ENCODE assay signal across 9 cellular contexts in the genomic region with DNA sequence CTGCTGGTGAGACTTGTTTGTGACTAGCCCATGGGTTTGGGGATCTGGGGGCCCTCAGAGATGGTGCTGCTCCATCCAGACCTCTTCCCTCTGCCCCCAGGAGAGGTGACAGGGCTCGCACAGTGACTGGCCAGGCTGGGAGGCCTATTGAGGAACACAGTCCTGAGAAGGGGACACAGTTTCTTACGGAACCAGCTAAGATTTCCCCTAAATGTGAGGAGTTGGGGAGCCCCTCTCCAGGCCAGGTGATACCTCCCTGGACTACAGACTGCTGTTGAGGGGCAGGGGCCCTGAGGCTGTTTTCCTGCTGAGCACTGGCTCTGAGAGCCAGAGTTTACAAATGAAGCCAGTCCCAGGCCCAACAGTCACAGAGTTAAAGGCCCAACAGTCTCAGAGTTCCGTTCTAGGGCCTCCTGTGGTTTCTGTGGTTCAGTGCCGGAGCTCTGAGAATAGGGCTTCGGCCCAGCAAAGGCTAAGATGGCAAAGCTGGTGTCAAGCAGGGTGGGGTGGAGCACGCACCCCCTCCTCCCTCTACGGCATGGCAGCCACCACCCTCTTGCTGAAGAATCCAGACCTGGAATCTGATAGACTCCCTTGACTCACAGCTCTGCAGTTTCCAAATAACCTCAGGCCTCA. TPM values are rescaled to one million over a fixed set of nuclear protein-coding genes. Genes with fewer than 3 reads are reported as not detected.
A peak's percentile ranks its signal among the peaks of the same experiment; 100 is the strongest.
DNase-seq lines count a peak whose midpoint lies in the region; ATAC-seq and TF ChIP-seq lines count a peak whose summit lies in the region.
"Had no signal": no experiment of that assay in that cellular context is flagged by ENCODE, and none has a peak within 500 bp of the region (broad histone marks: within the 10 kb centered on the region; RNA-seq: fewer than 3 reads in every experiment).

No MANE protein-coding gene starts in this region.

- H3K9me3 Mint-ChIP-seq in MCF 10A (ENCODE audit: unreplicated experiment), result no peaks in the 10 kb centered on the region

- peaks cover 9% of the 10 kb centered on the region for H3K4me1 Mint-ChIP-seq in MCF 10A (ENCODE audit: insufficient read depth, unreplicated experiment)

- TF ChIP-seq CTCF in MCF 10A (IDR thresholded peaks at IDR 0.05; ENCODE audit: unreplicated experiment) (no peak), breast epithelium (IDR thresholded peaks at IDR 0.05) (no peak), upper lobe of left lung (IDR thresholded peaks at IDR 0.05) (no peak), testis (IDR thresholded peaks at IDR 0.05) (no peak), BE2C (IDR thresholded peaks at IDR 0.05; ENCODE audit: low read depth, low read length) (no peak)

- intact Hi-C loops in MCF 10A (cut with micrococcal nuclease), result no loop called here
- intact Hi-C loops in breast epithelium (cut with DNase I; ENCODE audit: low total_unique reads), result loop anchor here (5.0 kb wide), 1 partner anchor 1593 kb away; no protein-coding TSS in a partner anchor
- intact Hi-C loops in testis (cut with DNase I; ENCODE audit: low total_unique reads), result no loop called here

- H3K4me1 ChIP-seq in breast epithelium (peaks cover 6 to 8% of the 10 kb centered on the region in 2 donors), upper lobe of left lung (peaks cover 16 to 42% (median 27%) of the 10 kb centered on the region in 4 donors), testis (peaks cover 27% of the 10 kb centered on the region), BE2C (peaks cover 11% of the 10 kb centered on the region)

- H3K27ac ChIP-seq in breast epithelium (peak overlapping the region in 1 of 2 donors; percentile 23), upper lobe of left lung (peak overlapping the region; percentile 33 to 94 (median 70)), testis (no peak overlapping the region)

- CTCF ChIA-PET in MCF 10A (lab: Yijun Ruan, JAX), result no interaction called here

- H3K27me3 Mint-ChIP-seq in MCF 10A (ENCODE audit: insufficient read depth, unreplicated experiment), result peaks cover 12% of the 10 kb centered on the region

- H3K27ac Mint-ChIP-seq in MCF 10A (ENCODE audit: low read depth, unreplicated experiment), result no peak overlapping the region

- WGBS in upper lobe of left lung, 2 donors, result 60 to 75% methylated on average over 4 to 7 of the region's 7 CpGs
- 79 to 89% methylated on average over 5 to 7 of the region's 7 CpGs for WGBS in testis, 2 donors

- POLR2A ChIA-PET in MCF 10A (lab: Yijun Ruan, JAX), result interaction anchor here (0.5 to 0.6 kb wide), 2 partner anchors 158 to 1407 kb away, joined by 3 read pairs; no protein-coding TSS in a partner anchor

- DNase-seq in MCF 10A (ENCODE audit: unreplicated experiment) (no peak), breast epithelium (ENCODE audit: low spot score in 2 of 2) (no peak), NOMO-1 treated with DMSO at 0.1 percent for 48 hours (lab: John Stamatoyannopoulos, UW; ENCODE audit: unreplicated experiment) (peak; percentile 32), upper lobe of left lung (peak in 1 of 2 donors; percentile 47), testis (no peak), BE2C (no peak)
- peak; percentile 39 for DNase-seq in effector CD4-positive, alpha-beta T cell
- DNase-seq: heart left ventricle had no signal

- H3K36me3 ChIP-seq in breast epithelium (no peaks in the 10 kb centered on the region), upper lobe of left lung (no peaks in the 10 kb centered on the region), testis (ENCODE audit: low read depth, missing control alignments) (no peaks in the 10 kb centered on the region), BE2C (no peaks in the 10 kb centered on the region)
- H3K36me3 ChIP-seq: heart left ventricle had no signal

- TF ChIP-seq POLR2A in breast epithelium (IDR thresholded peaks at IDR 0.05) (no peak), upper lobe of left lung (IDR thresholded peaks at IDR 0.05) (no peak), testis (IDR thresholded peaks at IDR 0.05) (no peak)

- H3K4me3 Mint-ChIP-seq in MCF 10A (ENCODE audit: unreplicated experiment), result peak overlapping the region; percentile 80

- H3K9me3 ChIP-seq in breast epithelium (no peaks in the 10 kb centered on the region), upper lobe of left lung (no peaks in the 10 kb centered on the region), testis (no peaks in the 10 kb centered on the region), BE2C (no peaks in the 10 kb centered on the region)
- H3K9me3 ChIP-seq: heart left ventricle had no signal

- ATAC-seq in upper lobe of left lung (ENCODE audit: low FRiP score in 2 of 2) (no peak), HG03159 (IDR thresholded peaks at IDR 0.05; ENCODE audit: unreplicated experiment) (no peak)

- no TSS peak for BruUV-seq in MCF 10A (replicated peaks; lab: Mats Ljungman, UMichigan)

- H3K27me3 ChIP-seq in breast epithelium (no peaks in the 10 kb centered on the region), upper lobe of left lung (no peaks in the 10 kb centered on the region), testis (no peaks in the 10 kb centered on the region), BE2C (no peaks in the 10 kb centered on the region)
- H3K27me3 ChIP-seq: heart left ventricle had no signal

- H3K36me3 Mint-ChIP-seq in MCF 10A (ENCODE audit: insufficient read depth, unreplicated experiment), result no peaks in the 10 kb centered on the region

- TF ChIP-seq EP300 in upper lobe of left lung (IDR thresholded peaks at IDR 0.05), result no peak

- H3K4me3 ChIP-seq in breast epithelium (no peak overlapping the region), upper lobe of left lung (no peak overlapping the region), testis (no peak overlapping the region), BE2C (ENCODE audit: low read depth, low read length) (no peak overlapping the region)

RNA-seq across cellular contexts. Expression of gene SEMA4D, which starts 1.1 kb away (rescaled TPM):
- total RNA-seq in MCF 10A (2022), result 4.2 and 7.4 TPM in 2 replicates
- total RNA-seq in breast epithelium, result 10 to 100 TPM in 2 of 3 donors, 1 to 10 TPM in 1; 9.9 to 24.6 (median 16.1) TPM
- total RNA-seq in upper lobe of left lung, result 10 to 100 TPM; 24.6 to 61.3 (median 41.8) TPM
- 10 to 100 TPM; 38.7 to 53.1 TPM for total RNA-seq in testis
- polyA plus RNA-seq in testis (ENCODE audit: insufficient read depth, low read depth, low replicate concordance), result 26.2 TPM
- polyA plus RNA-seq in BE2C (2012; ENCODE audit: insufficient read depth, insufficient read length, low read depth), result 5.2 TPM

Comparison
In these comparisons a context has a peak if more than half of its experiments do, and no peak if none do; other contexts are left out.
1. DNase-seq: peak in NOMO-1 treated with DMSO at 0.1 percent for 48 hours (single experiment) and effector CD4-positive, alpha-beta T cell (single experiment); none in MCF 10A (single experiment), breast epithelium (0 of 2), testis (single experiment) and BE2C (single experiment).
2. H3K27ac ChIP-seq: peak in upper lobe of left lung (4 of 4); none in testis (0 of 2).